17 cellular contexts compared by ENCODE assay signal in the genomic region with DNA sequence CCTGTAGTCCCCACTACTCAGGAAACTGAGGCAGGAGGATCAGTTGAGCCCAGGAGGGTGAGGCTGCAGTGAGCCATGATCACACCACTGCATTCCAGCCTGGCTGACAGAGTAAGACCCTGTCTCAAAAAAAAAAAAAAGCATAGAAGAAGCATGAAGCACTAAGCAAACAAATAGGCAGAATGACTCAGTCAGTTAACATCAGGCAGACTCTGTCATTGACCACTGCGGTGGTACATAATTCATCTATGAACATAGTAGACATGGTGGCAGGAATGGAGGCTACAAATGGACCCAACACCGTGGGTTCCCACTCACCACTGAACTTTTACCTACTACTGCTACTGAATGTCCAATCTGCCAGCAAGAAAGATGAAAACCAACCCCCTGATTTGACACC. TPM values are rescaled to one million over a fixed set of nuclear protein-coding genes. Genes with fewer than 3 reads are reported as not detected.
DNase-seq lines count a peak whose midpoint lies in the region; ATAC-seq and TF ChIP-seq lines count a peak whose summit lies in the region.
"Had no signal": no experiment of that assay in that cellular context is flagged by ENCODE, and none has a peak within 500 bp of the region (broad histone marks: within the 10 kb centered on the region; RNA-seq: fewer than 3 reads in every experiment).

No MANE protein-coding gene starts in this region.

- no peaks in the 10 kb centered on the region for H3K9me3 ChIP-seq in upper lobe of left lung
- H3K9me3 ChIP-seq: BE2C, upper lobe of right lung had no signal

- no peak overlapping the region for H3K27ac Mint-ChIP-seq in WTC11

- TF ChIP-seq POLR2A in upper lobe of left lung (IDR thresholded peaks at IDR 0.05) = no peak

- no peaks in the 10 kb centered on the region for H3K36me3 Mint-ChIP-seq in WTC11

- no peak for TF ChIP-seq CTCF in WTC11 (IDR thresholded peaks at IDR 0.05)
- TF ChIP-seq CTCF in upper lobe of left lung (IDR thresholded peaks at IDR 0.05) = no peak

- no peak overlapping the region for H3K4me3 Mint-ChIP-seq in WTC11

- 83 to 91% methylated on average over 2 of the region's 2 CpGs for WGBS in upper lobe of left lung, 2 donors

- H3K4me3 ChIP-seq in upper lobe of left lung = no peak overlapping the region
- H3K4me3 ChIP-seq: upper lobe of right lung had no signal

- CTCF ChIA-PET in WTC11 (lab: Charles Lee) = no interaction called here

- peaks cover 19% of the 10 kb centered on the region for H3K27me3 Mint-ChIP-seq in WTC11 (ENCODE audit: low read depth)

- no peaks in the 10 kb centered on the region for H3K9me3 Mint-ChIP-seq in WTC11

- ATAC-seq in WTC11 (no peak), upper lobe of left lung (ENCODE audit: low FRiP score in 2 of 2) (no peak)
- ATAC-seq: left ventricle myocardium superior, upper lobe of right lung had no signal

- H3K27me3 ChIP-seq in upper lobe of left lung = no peaks in the 10 kb centered on the region
- H3K27me3 ChIP-seq: BE2C had no signal

- DNase-seq in AG08395 (ENCODE audit: low spot score) (peak; percentile 22), HS-5 (ENCODE audit: low read depth) (peak; percentile 70), WTC11 (ENCODE audit: low spot score) (no peak), hepatic stellate cell (ENCODE audit: low spot score) (peak; percentile 70), upper lobe of left lung (no peak), NK-92 (lab: John Stamatoyannopoulos, UW; ENCODE audit: unreplicated experiment) (no peak), CD1c-positive myeloid dendritic cell (ENCODE audit: extremely low spot score) (no peak)
- DNase-seq in activated CD8-positive, alpha-beta memory T cell treated with anti-CD3 and anti-CD28 coated beads for 24 hours = no peak
- DNase-seq: activated naive CD4-positive, alpha-beta T cell treated with anti-CD3 and anti-CD28 coated beads, Interleukin-2, amount 50 U/mL, for 16 hours; BE2C; glutamatergic neuron; KG1; left ventricle myocardium superior; OCI-M1; stimulated activated CD4-positive, alpha-beta T cell treated with anti-CD3 and anti-CD28 coated beads, Interleukin-15, amount 100 ng/mL, for 24 hours; T-helper 9 cell had no signal

- H3K4me1 ChIP-seq in upper lobe of left lung = no peaks in the 10 kb centered on the region
- H3K4me1 ChIP-seq: BE2C, upper lobe of right lung had no signal

- no peaks in the 10 kb centered on the region for H3K4me1 Mint-ChIP-seq in WTC11

- no peak for TF ChIP-seq EP300 in upper lobe of left lung (IDR thresholded peaks at IDR 0.05)

- POLR2A ChIA-PET in WTC11 (lab: Charles Lee) = no interaction called here

- no peaks in the 10 kb centered on the region for H3K36me3 ChIP-seq in upper lobe of left lung
- H3K36me3 ChIP-seq: BE2C, upper lobe of right lung had no signal

- no peak overlapping the region for H3K27ac ChIP-seq in upper lobe of left lung
- H3K27ac ChIP-seq: upper lobe of right lung had no signal

TF ChIP-seq in WTC11, 78 proteins besides CTCF, POLR2A, EP300 and RAD21:
- TF ChIP-seq ZNF232 (CRISPR knock-in tag; IDR thresholded peaks at IDR 0.05) = no peak
- TF ChIP-seq ZBTB21 (CRISPR knock-in tag; IDR thresholded peaks at IDR 0.05; ENCODE audit: borderline replicate concordance) = no peak
- TF ChIP-seq, protein P1, sequence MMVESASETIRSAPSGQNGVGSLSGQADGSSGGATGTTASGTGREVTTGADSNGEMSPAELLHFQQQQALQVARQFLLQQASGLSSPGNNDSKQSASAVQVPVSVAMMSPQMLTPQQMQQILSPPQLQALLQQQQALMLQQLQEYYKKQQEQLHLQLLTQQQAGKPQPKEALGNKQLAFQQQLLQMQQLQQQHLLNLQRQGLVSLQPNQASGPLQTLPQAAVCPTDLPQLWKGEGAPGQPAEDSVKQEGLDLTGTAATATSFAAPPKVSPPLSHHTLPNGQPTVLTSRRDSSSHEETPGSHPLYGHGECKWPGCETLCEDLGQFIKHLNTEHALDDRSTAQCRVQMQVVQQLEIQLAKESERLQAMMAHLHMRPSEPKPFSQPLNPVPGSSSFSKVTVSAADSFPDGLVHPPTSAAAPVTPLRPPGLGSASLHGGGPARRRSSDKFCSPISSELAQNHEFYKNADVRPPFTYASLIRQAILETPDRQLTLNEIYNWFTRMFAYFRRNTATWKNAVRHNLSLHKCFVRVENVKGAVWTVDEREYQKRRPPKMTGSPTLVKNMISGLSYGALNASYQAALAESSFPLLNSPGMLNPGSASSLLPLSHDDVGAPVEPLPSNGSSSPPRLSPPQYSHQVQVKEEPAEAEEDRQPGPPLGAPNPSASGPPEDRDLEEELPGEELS (CRISPR knock-in tag; IDR thresholded peaks at IDR 0.05) = no peak
- TF ChIP-seq GABPB1 (CRISPR knock-in tag; IDR thresholded peaks at IDR 0.05) = peak; percentile 38; the same call in 1 of the 2 replicates

RNA-seq across cellular contexts. Expression of a gene that starts 7.6 kb away (rescaled TPM):
- total RNA-seq in WTC11 (2021) (31.3 to 37.8 TPM (median 33.6 TPM) in 3 replicates), upper lobe of left lung (10 to 100 TPM; 15.5 to 34.9 (median 25.6) TPM)

Comparison
In these comparisons a context has a peak if more than half of its experiments do, and no peak if none do; other contexts are left out.
1. DNase-seq: peak in AG08395 (single experiment), HS-5 (single experiment) and hepatic stellate cell (single experiment); none in WTC11 (single experiment), activated CD8-positive, alpha-beta memory T cell treated with anti-CD3 and anti-CD28 coated beads for 24 hours (single experiment), upper lobe of left lung (0 of 2), NK-92 (single experiment) and CD1c-positive myeloid dendritic cell (single experiment).